8 cellular contexts compared by ENCODE assay signal in the genomic region with DNA sequence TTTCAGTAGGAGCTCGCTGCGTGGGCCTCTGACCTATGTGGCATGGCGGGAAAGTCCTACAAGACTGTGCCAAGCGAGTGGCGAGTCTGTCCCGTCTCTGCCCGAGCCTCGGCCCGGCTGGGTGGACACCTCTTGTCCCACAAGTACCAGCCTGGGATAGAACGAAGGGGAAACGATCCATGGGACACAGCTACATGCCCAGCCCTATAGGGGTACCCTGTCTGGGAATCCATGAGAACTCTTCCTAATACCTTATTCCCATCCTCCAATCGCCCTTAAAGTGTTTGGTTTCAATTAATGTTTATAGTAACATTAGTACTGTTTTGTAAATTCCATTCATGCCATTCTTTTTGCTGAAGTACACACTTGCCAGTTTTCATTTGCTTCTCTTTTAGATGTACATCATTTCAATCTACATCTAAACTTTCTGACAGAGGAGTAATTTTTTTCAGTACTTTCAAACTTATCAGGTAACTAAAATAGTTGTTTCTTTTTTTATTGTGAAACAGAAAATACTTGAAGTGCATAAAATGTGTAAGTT. TPM values are rescaled to one million over a fixed set of nuclear protein-coding genes. Genes with fewer than 3 reads are reported as not detected.
DNase-seq lines count a peak whose midpoint lies in the region; ATAC-seq and TF ChIP-seq lines count a peak whose summit lies in the region.

No MANE protein-coding gene starts in this region.

- H3K4me1 ChIP-seq in ascending aorta (peaks cover 0 to 7% of the 10 kb centered on the region in 2 donors), left lung (peaks cover 0 to 13% of the 10 kb centered on the region in 2 donors), tibial nerve (peaks cover 0 to 22% (median 2%) of the 10 kb centered on the region in 4 donors)

- H3K9me3 ChIP-seq in ascending aorta (peaks cover 20 to 29% of the 10 kb centered on the region in 2 donors), left lung (peaks cover 0 to 64% of the 10 kb centered on the region in 2 donors), tibial nerve (peaks cover 0 to 42% (median 14%) of the 10 kb centered on the region in 4 donors)

- H3K27ac ChIP-seq in ascending aorta: peak overlapping the region; percentile 72 to 75
- peak overlapping the region; percentile 89 to 90 for H3K27ac ChIP-seq in left lung
- H3K27ac ChIP-seq in tibial nerve: peak overlapping the region in 3 of 4 donors; percentile 72 to 90 (median 81)

- no peak for TF ChIP-seq POLR2A in tibial nerve (IDR thresholded peaks at IDR 0.05)

- H3K36me3 ChIP-seq in ascending aorta (peaks cover 1 to 20% of the 10 kb centered on the region in 2 donors), left lung (peaks cover 0 to 30% of the 10 kb centered on the region in 2 donors), tibial nerve (peaks cover 0 to 66% (median 0%) of the 10 kb centered on the region in 3 donors)

- intact Hi-C loops in ascending aorta (cut with DNase I) (loop anchor here (1.0 to 10.0 kb wide), 6 partner anchors 11 to 626 kb away; a partner anchor contains a TSS), left lung (cut with DNase I) (no loop called here)

- H3K27me3 ChIP-seq in ascending aorta: no peaks in the 10 kb centered on the region
- H3K27me3 ChIP-seq in left lung: no peaks in the 10 kb centered on the region
- no peaks in the 10 kb centered on the region for H3K27me3 ChIP-seq in tibial nerve

- peak; percentile 6 for DNase-seq in activated gamma-delta T cell (lab: John Stamatoyannopoulos, UW)
- no peak for DNase-seq in activated gamma-delta T cell treated with Interleukin-2 at 50 U/mL for 16 hours
- DNase-seq in ascending aorta (ENCODE audit: low spot score in 2 of 2): no peak
- DNase-seq in left lung: peak in 1 of 2 donors; percentile 79
- no peak for DNase-seq in tibial nerve (ENCODE audit: low spot score in 2 of 2)
- DNase-seq in HK-2 (ENCODE audit: unreplicated experiment): no peak
- no peak for DNase-seq in GF-D8 (lab: John Stamatoyannopoulos, UW)

- 6 to 10% methylated on average over 12 of the region's 12 CpGs for WGBS in tibial nerve, 2 donors

- TF ChIP-seq CTCF in ascending aorta (IDR thresholded peaks at IDR 0.05): no peak
- TF ChIP-seq CTCF in left lung (IDR thresholded peaks at IDR 0.05): no peak
- no peak for TF ChIP-seq CTCF in tibial nerve (IDR thresholded peaks at IDR 0.05)

- TF ChIP-seq EP300 in tibial nerve (IDR thresholded peaks at IDR 0.05): no peak

- ATAC-seq in left lung (peak; percentile 25), GM21528 (IDR thresholded peaks at IDR 0.05; ENCODE audit: low FRiP score, unreplicated experiment) (no peak)

- peak overlapping the region; percentile 66 to 67 for H3K4me3 ChIP-seq in ascending aorta
- peak overlapping the region; percentile 63 to 64 for H3K4me3 ChIP-seq in left lung
- peak overlapping the region; percentile 48 to 81 (median 62) for H3K4me3 ChIP-seq in tibial nerve

RNA-seq across cellular contexts. Expression of a gene that starts 0.7 kb away (rescaled TPM):
- 17.0 TPM for total RNA-seq in ascending aorta
- 1 to 10 TPM; 6.8 to 7.5 TPM for total RNA-seq in left lung
- total RNA-seq in tibial nerve: 10 to 100 TPM in 1 of 4 donors, 1 to 10 TPM in 3; 4.5 to 12.6 (median 7.9) TPM

RNA-seq across cellular contexts. Expression of a gene that starts 11.8 kb away (rescaled TPM):
- 8.0 TPM for total RNA-seq in ascending aorta
- total RNA-seq in left lung: 1 to 10 TPM; 3.1 to 3.6 TPM
- 10 to 100 TPM in 1 of 4 donors, 1 to 10 TPM in 3; 6.1 to 11.8 (median 7.3) TPM for total RNA-seq in tibial nerve
